Comparison of ENCODE assay signal across 1 cellular context in genomic region chr17:17714261-17714866, GRCh38.
TF ChIP-seq lines count a peak whose summit lies in the region.

No MANE protein-coding gene starts in this region.

TF ChIP-seq in GM23338, 12 proteins besides CTCF, POLR2A, EP300 and RAD21 (continued from another document):
- TF ChIP-seq ZNF462 (CRISPR knock-in tag; IDR thresholded peaks at IDR 0.05) (no peak), JUNB (IDR thresholded peaks at IDR 0.05; ENCODE audit: unreplicated experiment) (no peak), EZH2phosphoT487 (IDR thresholded peaks at IDR 0.05; ENCODE audit: unreplicated experiment) (no peak), NANOG (IDR thresholded peaks at IDR 0.05; ENCODE audit: borderline replicate concordance) (no peak), ETS1 (IDR thresholded peaks at IDR 0.05) (no peak), ZNF331 (CRISPR knock-in tag; IDR thresholded peaks at IDR 0.05; ENCODE audit: low read depth) (no peak)
